25 cellular contexts compared by ENCODE assay signal in the genomic region with DNA sequence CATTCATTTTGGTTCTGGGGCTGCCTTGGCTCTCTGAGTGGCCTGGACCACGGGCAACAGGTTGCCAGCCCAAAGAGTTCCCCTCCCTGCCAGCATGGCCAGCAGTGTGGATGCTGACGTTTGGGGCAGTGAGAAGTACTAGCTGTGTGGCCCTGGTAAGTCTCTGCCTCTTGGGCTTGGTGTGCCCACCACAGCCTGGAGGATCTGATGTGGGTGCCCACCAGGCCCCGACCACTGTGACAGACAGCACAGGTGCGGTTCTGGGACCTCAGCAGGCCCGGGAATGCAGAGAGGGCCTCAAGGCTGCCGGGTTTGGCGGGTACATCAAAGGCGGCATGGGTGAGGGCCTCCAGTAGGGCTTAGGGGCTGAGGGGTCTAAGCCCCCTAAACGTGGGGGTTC. TPM values are rescaled to one million over a fixed set of nuclear protein-coding genes. Genes with fewer than 3 reads are reported as not detected.
"Had no signal": no experiment of that assay in that cellular context is flagged by ENCODE, and none has a peak within 500 bp of the region (broad histone marks: within the 10 kb centered on the region; RNA-seq: fewer than 3 reads in every experiment).

No MANE protein-coding gene starts in this region.

- H3K27me3 ChIP-seq: ovary, tibial artery, upper lobe of left lung, vagina had no signal

- H3K4me1 ChIP-seq: upper lobe of left lung had no signal

- DNase-seq: effector CD8-positive, alpha-beta T cell; heart right ventricle; hypothalamus; mammary epithelial cell; natural killer cell; nucleus accumbens; ovary; right cardiac atrium; stimulated activated CD4-positive, alpha-beta T cell treated with anti-CD3 and anti-CD28 coated beads, Interleukin-4, amount 100 ng/mL, for 1 hour; stimulated activated CD8-positive, alpha-beta memory T cell treated with anti-CD3 and anti-CD28 coated beads, Interleukin-4, amount 100 ng/mL, for 48 hours; stimulated activated naive CD8-positive, alpha-beta T cell treated with anti-CD3 and anti-CD28 coated beads, Interleukin-15, Interleukin-2, amounts not matched to agents 100 U/mL and 50 U/mL, for 24 hours; tibial artery; upper lobe of left lung had no signal

- H3K4me3 Mint-ChIP-seq: mesothelial cell of epicardium; natural killer cell; neural crest cell; stimulated activated effector memory CD8-positive, alpha-beta T cell treated with anti-CD3 and anti-CD28 coated beads, Interleukin-12 subunit alpha, Interleukin-12 subunit beta, amount 100 ng/mL, for 72 hours had no signal

- H3K9me3 Mint-ChIP-seq: mesothelial cell of epicardium; natural killer cell; neural crest cell; stimulated activated effector memory CD8-positive, alpha-beta T cell treated with anti-CD3 and anti-CD28 coated beads, Interleukin-12 subunit alpha, Interleukin-12 subunit beta, amount 100 ng/mL, for 72 hours had no signal

- H3K27ac Mint-ChIP-seq: mesothelial cell of epicardium; natural killer cell; progenitor cell of endocrine pancreas; stimulated activated effector memory CD8-positive, alpha-beta T cell treated with anti-CD3 and anti-CD28 coated beads, Interleukin-12 subunit alpha, Interleukin-12 subunit beta, amount 100 ng/mL, for 72 hours had no signal

- H3K9me3 ChIP-seq: heart right ventricle, ovary, tibial artery, upper lobe of left lung, vagina had no signal

- H3K27ac ChIP-seq: coronary artery, heart right ventricle, ovary, tibial artery, upper lobe of left lung, vagina had no signal

- H3K4me3 ChIP-seq: coronary artery, heart right ventricle, ovary, smooth muscle cell, tibial artery, upper lobe of left lung, vagina had no signal

- H3K4me1 Mint-ChIP-seq: mesothelial cell of epicardium; natural killer cell; stimulated activated effector memory CD8-positive, alpha-beta T cell treated with anti-CD3 and anti-CD28 coated beads, Interleukin-12 subunit alpha, Interleukin-12 subunit beta, amount 100 ng/mL, for 72 hours had no signal

- ATAC-seq: esophagus mucosa; heart right ventricle; left lobe of liver; natural killer cell; right cardiac atrium; stimulated activated effector memory CD8-positive, alpha-beta T cell treated with anti-CD3 and anti-CD28 coated beads, Interleukin-12 subunit alpha, Interleukin-12 subunit beta, amount 100 ng/mL, for 72 hours; stimulated activated naive CD8-positive, alpha-beta T cell treated with anti-CD3 and anti-CD28 coated beads, Interleukin-15, Interleukin-2, amounts not matched to agents 100 U/mL and 50 U/mL, for 24 hours had no signal

- H3K4me2 ChIP-seq: smooth muscle cell had no signal

- H3K36me3 ChIP-seq: heart right ventricle, ovary, tibial artery, upper lobe of left lung, vagina had no signal

- H3K36me3 Mint-ChIP-seq: mesothelial cell of epicardium; natural killer cell; stimulated activated effector memory CD8-positive, alpha-beta T cell treated with anti-CD3 and anti-CD28 coated beads, Interleukin-12 subunit alpha, Interleukin-12 subunit beta, amount 100 ng/mL, for 72 hours had no signal

RNA-seq across cellular contexts. Expression of a gene that starts 33.6 kb away (rescaled TPM):
- total RNA-seq: dermis microvascular lymphatic vessel endothelial cell, frontal cortex, glomerular endothelial cell, natural killer cell, neural crest cell had no signal
